In genomic region chr22:48975252-48975780, GRCh38 we compare ENCODE assay signal across 21 cellular contexts.
DNase-seq lines count a peak whose midpoint lies in the region; ATAC-seq and TF ChIP-seq lines count a peak whose summit lies in the region.
"Had no signal": no experiment of that assay in that cellular context is flagged by ENCODE, and none has a peak within 500 bp of the region (broad histone marks: within the 10 kb centered on the region; RNA-seq: fewer than 3 reads in every experiment).

No MANE protein-coding gene starts in this region.

- no peak overlapping the region for H3K27ac ChIP-seq in BLaER1 treated with 17β-estradiol and CSF1 and Interleukin-3, amounts not matched to agents 10 nM and 100 nM
- H3K27ac ChIP-seq in coronary artery: no peak overlapping the region
- no peak overlapping the region for H3K27ac ChIP-seq in neural progenitor cell
- H3K27ac ChIP-seq in upper lobe of right lung: no peak overlapping the region
- H3K27ac ChIP-seq: RWPE1 had no signal

- H3K4me3 ChIP-seq in BLaER1 treated with 17β-estradiol and CSF1 and Interleukin-3, amounts not matched to agents 10 nM and 100 nM: no peak overlapping the region
- no peak overlapping the region for H3K4me3 ChIP-seq in coronary artery
- H3K4me3 ChIP-seq in neural progenitor cell: no peak overlapping the region
- H3K4me3 ChIP-seq in upper lobe of right lung: no peak overlapping the region

- H3K4me1 Mint-ChIP-seq in neural progenitor cell: peaks cover 11% of the 10 kb centered on the region
- H3K4me1 Mint-ChIP-seq: CD4-positive, CD25-positive, alpha-beta regulatory T cell had no signal

- H3F3A ChIP-seq in neural progenitor cell (ENCODE audit: low read depth): no peaks in the 10 kb centered on the region

- H2AFZ ChIP-seq in neural progenitor cell (replicated peaks): no peak overlapping the region

- H3K9me3 ChIP-seq in BLaER1 treated with 17β-estradiol and CSF1 and Interleukin-3, amounts not matched to agents 10 nM and 100 nM (replicated peaks in 1 of 11): peaks cover 0 to 12% (median 5%) of the 10 kb centered on the region in 11 experiments; a peak in 13 of 22 replicates
- H3K9me3 ChIP-seq in neural progenitor cell (ENCODE audit: low read depth): no peaks in the 10 kb centered on the region
- H3K9me3 ChIP-seq in upper lobe of right lung: no peaks in the 10 kb centered on the region
- H3K9me3 ChIP-seq: BE2C had no signal

- DNase-seq in coronary artery (ENCODE audit: low spot score): peak; percentile 41
- no peak for DNase-seq in neural progenitor cell (ENCODE audit: low spot score)
- DNase-seq in upper lobe of right lung: no peak
- DNase-seq in SIG-M5 treated with dmso at 0.1 percent for 504 hours (lab: John Stamatoyannopoulos, UW; ENCODE audit: unreplicated experiment): no peak
- no peak for DNase-seq in GM03348 (ENCODE audit: low spot score)
- DNase-seq: BE2C; CD4-positive, CD25-positive, alpha-beta regulatory T cell; DMS53; Karpas-422; NCI-H1092 treated with DMSO at 0.1 percent for 48 hours; NCI-H1436; NCI-H187 treated with DMSO at 0.1 percent for 48 hours; NCI-H2171 treated with DMSO at 0.1 percent for 48 hours; NCI-H345; NCI-H510A treated with DMSO at 0.1 percent for 48 hours; SHP77 had no signal

- peaks cover 20 to 37% (median 32%) of the 10 kb centered on the region in 10 experiments for H3K4me1 ChIP-seq in BLaER1 treated with 17β-estradiol and CSF1 and Interleukin-3, amounts not matched to agents 10 nM and 100 nM
- H3K4me1 ChIP-seq in neural progenitor cell: peaks cover 5% of the 10 kb centered on the region
- H3K4me1 ChIP-seq in upper lobe of right lung: no peaks in the 10 kb centered on the region
- H3K4me1 ChIP-seq: BE2C had no signal

- H3K36me3 ChIP-seq in BLaER1 treated with 17β-estradiol and CSF1 and Interleukin-3, amounts not matched to agents 10 nM and 100 nM: no peaks in the 10 kb centered on the region
- H3K36me3 ChIP-seq in neural progenitor cell (no peaks in the 10 kb centered on the region), upper lobe of right lung (no peaks in the 10 kb centered on the region)
- H3K36me3 ChIP-seq: BE2C had no signal

- intact Hi-C loops in upper lobe of right lung (cut with DNase I): no loop called here

- H3K4me3 Mint-ChIP-seq in neural progenitor cell: no peak overlapping the region
- H3K4me3 Mint-ChIP-seq: CD4-positive, CD25-positive, alpha-beta regulatory T cell had no signal

- H4K20me1 ChIP-seq in BLaER1 treated with 17β-estradiol and CSF1 and Interleukin-3, amounts not matched to agents 10 nM and 100 nM: peaks cover 0 to 6% (median 0%) of the 10 kb centered on the region in 11 experiments; a peak in 2 of 22 replicates
- H4K20me1 ChIP-seq in neural progenitor cell (ENCODE audit: low read depth): no peaks in the 10 kb centered on the region

- ATAC-seq in upper lobe of right lung (peak; percentile 31), HG02938 (IDR thresholded peaks at IDR 0.05; ENCODE audit: unreplicated experiment) (no peak)
- ATAC-seq: HepG2, Panc1 had no signal

- H3K9me3 Mint-ChIP-seq in neural progenitor cell: peaks cover 2% of the 10 kb centered on the region
- H3K9me3 Mint-ChIP-seq: CD4-positive, CD25-positive, alpha-beta regulatory T cell had no signal

- no peak overlapping the region for H3K9ac ChIP-seq in BLaER1 treated with 17β-estradiol and CSF1 and Interleukin-3, amounts not matched to agents 10 nM and 100 nM
- H3K9ac ChIP-seq in neural progenitor cell: no peak overlapping the region

- peak overlapping the region; percentile 17 for H3K27ac Mint-ChIP-seq in neural progenitor cell
- H3K27ac Mint-ChIP-seq: CD4-positive, CD25-positive, alpha-beta regulatory T cell had no signal

- TF ChIP-seq CTCF in coronary artery (IDR thresholded peaks at IDR 0.05): no peak
- no peak for TF ChIP-seq CTCF in neural progenitor cell (IDR thresholded peaks at IDR 0.05)
- TF ChIP-seq CTCF in upper lobe of right lung (IDR thresholded peaks at IDR 0.05): no peak

- H3K36me3 Mint-ChIP-seq in neural progenitor cell: no peaks in the 10 kb centered on the region
- H3K36me3 Mint-ChIP-seq: CD4-positive, CD25-positive, alpha-beta regulatory T cell had no signal

- no peaks in the 10 kb centered on the region for H3K27me3 ChIP-seq in BLaER1 treated with 17β-estradiol and CSF1 and Interleukin-3, amounts not matched to agents 10 nM and 100 nM
- H3K27me3 ChIP-seq in neural progenitor cell (no peaks in the 10 kb centered on the region), upper lobe of right lung (no peaks in the 10 kb centered on the region)
- H3K27me3 ChIP-seq: BE2C had no signal

- H3K27me3 Mint-ChIP-seq in neural progenitor cell (ENCODE audit: insufficient read depth, low read depth): peaks cover 6% of the 10 kb centered on the region
- H3K27me3 Mint-ChIP-seq: CD4-positive, CD25-positive, alpha-beta regulatory T cell had no signal

- H3K79me2 ChIP-seq in neural progenitor cell (ENCODE audit: low read depth): no peaks in the 10 kb centered on the region

- H3K4me2 ChIP-seq in BLaER1 treated with 17β-estradiol and CSF1 and Interleukin-3, amounts not matched to agents 10 nM and 100 nM: peak overlapping the region; percentile 29 to 71 (median 65); a peak in 20 of 22 replicates
- H3K4me2 ChIP-seq in neural progenitor cell: no peak overlapping the region
